ENCODE assay signal across 8 cellular contexts in genomic region chr1:149927056-149927534, GRCh38. TPM values are rescaled to one million over a fixed set of nuclear protein-coding genes. Genes with fewer than 3 reads are reported as not detected.
DNase-seq lines count a peak whose midpoint lies in the region; ATAC-seq and TF ChIP-seq lines count a peak whose summit lies in the region.

No MANE protein-coding gene starts in this region.

- whole genome bisulfite sequencing in lung, 2 donors = 4% methylated on average over 9 of the region's 9 CpGs

- H3K9me3 ChIP-seq in left ventricle myocardium inferior (replicated peaks) (no peaks in the 10 kb centered on the region), lung (ENCODE audit: control insufficient read depth in 2 of 2, insufficient read depth in 1 of 2, low read length in 1 of 2) (no peaks in the 10 kb centered on the region), uterus (no peaks in the 10 kb centered on the region)

- H3K27me3 ChIP-seq in left ventricle myocardium inferior (ENCODE audit: low read depth) (no peaks in the 10 kb centered on the region), lung (ENCODE audit: control insufficient read depth, insufficient read depth) (no peaks in the 10 kb centered on the region), uterus (no peaks in the 10 kb centered on the region)

- TF ChIP-seq POLR2A in uterus (IDR thresholded peaks at IDR 0.05) = no peak

- no peak for ATAC-seq in Right ventricle myocardium inferior
- ATAC-seq in lung (ENCODE audit: insufficient read depth, low FRiP score) = no peak
- no peak for ATAC-seq in GM18861 (IDR thresholded peaks at IDR 0.05; ENCODE audit: unreplicated experiment)
- no peak for ATAC-seq in GM19452 (IDR thresholded peaks at IDR 0.05; ENCODE audit: unreplicated experiment)

- intact Hi-C loops in left ventricle myocardium inferior (cut with micrococcal nuclease) = no loop called here
- intact Hi-C loops in Right ventricle myocardium inferior (cut with DNase I) = no loop called here
- intact Hi-C loops in uterus (cut with DNase I; ENCODE audit: low total_unique reads) = no loop called here

- TF ChIP-seq CTCF in left ventricle myocardium inferior (IDR thresholded peaks at IDR 0.05; ENCODE audit: borderline replicate concordance) (no peak), lung (IDR thresholded peaks at IDR 0.05; ENCODE audit: control extremely low read depth, extremely low read depth) (no peak), uterus (IDR thresholded peaks at IDR 0.05) (no peak)

- DNase-seq in left ventricle myocardium inferior (no peak), Right ventricle myocardium inferior (ENCODE audit: missing footprints) (no peak), astrocyte of the hippocampus (ENCODE audit: low read depth, low spot score) (peak; percentile 50), lung (ENCODE audit: low spot score) (no peak), uterus (no peak), SW 1271 (lab: John Stamatoyannopoulos, UW) (no peak)

- H3K4me1 ChIP-seq in left ventricle myocardium inferior (peaks cover 47% of the 10 kb centered on the region), lung (ENCODE audit: control insufficient read depth in 2 of 2, insufficient read depth in 2 of 2, low read length in 2 of 2) (peaks cover 7% of the 10 kb centered on the region in 2 donors), uterus (peaks cover 9 to 16% of the 10 kb centered on the region in 2 donors)

- H3K4me3 ChIP-seq in left ventricle myocardium inferior = peak overlapping the region; percentile 90
- peak overlapping the region; percentile 95 for H3K4me3 ChIP-seq in lung
- H3K4me3 ChIP-seq in uterus = peak overlapping the region; percentile 84 to 98

- H3K27ac ChIP-seq in left ventricle myocardium inferior (replicated peaks) = peak overlapping the region; percentile 95
- H3K27ac ChIP-seq in lung (ENCODE audit: low read depth in 1 of 2, low read length in 1 of 2) = peak overlapping the region; percentile 94 to 98
- peak overlapping the region; percentile 95 to 98 for H3K27ac ChIP-seq in uterus

- H3K36me3 ChIP-seq in left ventricle myocardium inferior = peaks cover 47% of the 10 kb centered on the region
- H3K36me3 ChIP-seq in lung (ENCODE audit: control insufficient read depth in 2 of 2, insufficient read depth in 2 of 2, low read length in 2 of 2) = peaks cover 22 to 29% of the 10 kb centered on the region in 2 donors
- no peaks in the 10 kb centered on the region for H3K36me3 ChIP-seq in uterus

RNA-seq across cellular contexts. Expression of gene SF3B4, which starts 0.5 kb away (rescaled TPM):
- 25.3 TPM for total RNA-seq in left ventricle myocardium inferior
- 24.8 TPM for total RNA-seq in Right ventricle myocardium inferior
- 10 to 100 TPM; 19.6 to 48.1 TPM for total RNA-seq in lung
- 10 to 100 TPM; 37.2 to 38.3 TPM for polyA plus RNA-seq in lung
- total RNA-seq in uterus = 10 to 100 TPM; 10.9 to 64.6 (median 15.6) TPM

RNA-seq across cellular contexts. Expression of gene SV2A, which starts 9.5 kb away (rescaled TPM):
- total RNA-seq in left ventricle myocardium inferior (0.44 TPM), Right ventricle myocardium inferior (0.51 TPM), lung (1 to 10 TPM; 2.3 to 2.4 TPM), uterus (10 to 100 TPM in 2 of 4 donors, 1 to 10 TPM in 2; 1.5 to 22.6 (median 12.0) TPM)
- polyA plus RNA-seq in lung = under 1 TPM; 0.94 to 0.98 TPM

RNA-seq across cellular contexts. Expression of gene MTMR11, which starts 9.6 kb away (rescaled TPM):
- 4.9 TPM for total RNA-seq in left ventricle myocardium inferior
- total RNA-seq in Right ventricle myocardium inferior = 3.5 TPM
- total RNA-seq in lung = 10 to 100 TPM; 10.1 to 11.2 TPM
- 1 to 10 TPM; 6.9 to 7.7 TPM for polyA plus RNA-seq in lung
- 10 to 100 TPM in 3 of 4 donors, 1 to 10 TPM in 1; 6.4 to 48.2 (median 32.1) TPM for total RNA-seq in uterus

RNA-seq across cellular contexts. Expression of gene BOLA1, which starts 27.7 kb away (rescaled TPM):
- total RNA-seq in left ventricle myocardium inferior (19.4 TPM), Right ventricle myocardium inferior (15.3 TPM), lung (10 to 100 TPM; 12.5 to 14.2 TPM), uterus (10 to 100 TPM in 3 of 4 donors, 1 to 10 TPM in 1; 2.1 to 51.2 (median 15.3) TPM)
- polyA plus RNA-seq in lung = 10 to 100 TPM; 16.8 to 28.5 TPM
